Comparison of ENCODE assay signal across 8 cellular contexts in the genomic region with DNA sequence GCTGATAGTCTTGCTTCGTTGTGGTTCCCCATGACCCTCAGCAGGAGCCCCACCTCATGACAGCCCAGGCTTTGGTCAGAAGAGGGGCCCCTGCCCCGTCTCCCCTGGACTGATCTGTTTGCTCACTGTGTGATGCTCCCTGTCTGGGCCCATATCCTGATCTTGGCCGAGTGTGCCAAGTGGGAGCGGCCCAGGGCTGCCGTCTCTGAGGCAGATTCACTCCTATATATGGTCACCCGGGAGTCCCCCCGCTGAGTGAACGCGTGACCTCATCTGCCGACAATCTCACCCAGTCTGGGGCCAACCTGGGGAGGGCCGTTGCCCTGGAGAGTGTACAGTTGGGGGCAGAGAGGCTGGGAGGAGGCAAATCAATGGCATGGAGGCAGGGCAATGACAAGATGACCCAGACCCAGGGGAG. TPM values are rescaled to one million over a fixed set of nuclear protein-coding genes. Genes with fewer than 3 reads are reported as not detected.
DNase-seq lines count a peak whose midpoint lies in the region; ATAC-seq and TF ChIP-seq lines count a peak whose summit lies in the region.

No MANE protein-coding gene starts in this region.

- intact Hi-C loops in Right ventricle myocardium superior (cut with DNase I) = loop anchor here (10.0 kb wide), 1 partner anchor 63 kb away; the partner anchor contains the start of gene ZCCHC24

- H3K9me3 Mint-ChIP-seq in progenitor cell of endocrine pancreas (ENCODE audit: low read depth) = no peaks in the 10 kb centered on the region
- H3K9me3 Mint-ChIP-seq in naive thymus-derived CD8-positive, alpha-beta T cell = no peaks in the 10 kb centered on the region

- H3K36me3 Mint-ChIP-seq in progenitor cell of endocrine pancreas (ENCODE audit: insufficient read depth) = no peaks in the 10 kb centered on the region
- H3K36me3 Mint-ChIP-seq in naive thymus-derived CD8-positive, alpha-beta T cell = no peaks in the 10 kb centered on the region

- no peak overlapping the region for H3K27ac Mint-ChIP-seq in progenitor cell of endocrine pancreas
- no peak overlapping the region for H3K27ac Mint-ChIP-seq in naive thymus-derived CD8-positive, alpha-beta T cell

- peak; percentile 68 for ATAC-seq in Right ventricle myocardium superior (ENCODE audit: poor library complexity)
- no peak for ATAC-seq in HG03175 (IDR thresholded peaks at IDR 0.05; ENCODE audit: unreplicated experiment)
- ATAC-seq in naive thymus-derived CD8-positive, alpha-beta T cell = no peak

- no peak for TF ChIP-seq CTCF in progenitor cell of endocrine pancreas (IDR thresholded peaks at IDR 0.05; ENCODE audit: unreplicated experiment)

- POLR2A ChIA-PET in naive thymus-derived CD8-positive, alpha-beta T cell (lab: Charles Lee) = no interaction called here

- H3K27me3 Mint-ChIP-seq in progenitor cell of endocrine pancreas = peaks cover 12% of the 10 kb centered on the region
- H3K27me3 Mint-ChIP-seq in naive thymus-derived CD8-positive, alpha-beta T cell = no peaks in the 10 kb centered on the region

- H3K4me3 Mint-ChIP-seq in progenitor cell of endocrine pancreas (ENCODE audit: low read depth) = no peak overlapping the region
- no peak overlapping the region for H3K4me3 Mint-ChIP-seq in naive thymus-derived CD8-positive, alpha-beta T cell

- peak; percentile 96 for DNase-seq in EH (ENCODE audit: low read depth)
- peak; percentile 72 for DNase-seq in T1000 (lab: John Stamatoyannopoulos, UW)
- DNase-seq in Right ventricle myocardium superior = peak; percentile 79
- peak; percentile 9 for DNase-seq in progenitor cell of endocrine pancreas (ENCODE audit: low spot score, unreplicated experiment)
- no peak for DNase-seq in NCI-H1105 (lab: John Stamatoyannopoulos, UW)
- DNase-seq in DMS153 treated with DMSO at 0.1 percent for 48 hours (lab: John Stamatoyannopoulos, UW; ENCODE audit: unreplicated experiment) = no peak
- no peak for DNase-seq in naive thymus-derived CD8-positive, alpha-beta T cell

- H3K4me1 Mint-ChIP-seq in progenitor cell of endocrine pancreas (ENCODE audit: low read depth) = peaks cover 7% of the 10 kb centered on the region
- H3K4me1 Mint-ChIP-seq in naive thymus-derived CD8-positive, alpha-beta T cell = no peaks in the 10 kb centered on the region

RNA-seq across cellular contexts. Expression of gene PPIF, which starts 34.5 kb away (rescaled TPM):
- total RNA-seq in Right ventricle myocardium superior = 146 TPM
- total RNA-seq in progenitor cell of endocrine pancreas = 35.9 and 37.1 TPM in 2 replicates
- total RNA-seq in naive thymus-derived CD8-positive, alpha-beta T cell = 10 to 100 TPM; 29.1 to 33.8 TPM
- 10 to 100 TPM in 1 of 3 donors, 1 to 10 TPM in 2; 7.9 to 10.9 (median 8.6) TPM for polyA plus RNA-seq in naive thymus-derived CD8-positive, alpha-beta T cell

Comparison
In these comparisons a context has a peak if more than half of its experiments do, and no peak if none do; other contexts are left out.
1. DNase-seq: peak in EH (single experiment), T1000 (single experiment), Right ventricle myocardium superior (single experiment) and progenitor cell of endocrine pancreas (single experiment); none in NCI-H1105 (single experiment), DMS153 treated with DMSO at 0.1 percent for 48 hours (single experiment) and naive thymus-derived CD8-positive, alpha-beta T cell (0 of 10).